Comparison of ENCODE assay signal across 18 cellular contexts in genomic region chr14:102419276-102419675, GRCh38.
"Had no signal": no experiment of that assay in that cellular context is flagged by ENCODE, and none has a peak within 500 bp of the region (broad histone marks: within the 10 kb centered on the region; RNA-seq: fewer than 3 reads in every experiment).

No MANE protein-coding gene starts in this region.

- H3K4me3 ChIP-seq: gastrocnemius medialis, heart left ventricle, mucosa of descending colon, stomach, thoracic aorta had no signal

- ATAC-seq: activated T-cell treated with anti-CD3 and anti-CD28 coated beads, Interleukin-2, amount 50 U/mL, for 72 hours; gastrocnemius medialis; mucosa of descending colon; sciatic nerve; stimulated activated effector memory CD8-positive, alpha-beta T cell treated with anti-CD3 and anti-CD28 coated beads, Interleukin-12 subunit alpha, Interleukin-12 subunit beta, amount 100 ng/mL, for 72 hours had no signal

- H3K27me3 ChIP-seq: gastrocnemius medialis, heart left ventricle, neutrophil, stomach had no signal

- H3K9ac ChIP-seq: parathyroid adenoma had no signal

- H3K27ac ChIP-seq: gastrocnemius medialis, heart left ventricle, neutrophil, parathyroid adenoma, stomach, thoracic aorta had no signal

- DNase-seq: activated CD4-positive, alpha-beta T cell treated with anti-CD3 and anti-CD28 coated beads, Interleukin-2, amount 50 U/mL, for 1 hour; activated effector memory CD4-positive, alpha-beta T cell treated with anti-CD3 and anti-CD28 coated beads, Interleukin-2, amount 50 U/mL, for 16 hours; activated T-cell treated with anti-CD3 and anti-CD28 coated beads, Interleukin-2, amount 50 U/mL, for 72 hours; cortex of kidney; effector CD4-positive, alpha-beta T cell; gastrocnemius medialis; heart left ventricle; kidney glomerular epithelial cell; mucosa of descending colon; naive B cell; stimulated activated CD4-positive, alpha-beta T cell treated with anti-CD3 and anti-CD28 coated beads, Interleukin-4, amount 100 ng/mL, for 24 hours; stomach; T1000 had no signal

- H2AFZ ChIP-seq: parathyroid adenoma had no signal

- H3K4me1 ChIP-seq: heart left ventricle, parathyroid adenoma, stomach had no signal

- H3K9me3 ChIP-seq: gastrocnemius medialis, heart left ventricle, mucosa of descending colon, neutrophil, stomach, thoracic aorta had no signal
